ENCODE assay signal across 15 cellular contexts in the genomic region with DNA sequence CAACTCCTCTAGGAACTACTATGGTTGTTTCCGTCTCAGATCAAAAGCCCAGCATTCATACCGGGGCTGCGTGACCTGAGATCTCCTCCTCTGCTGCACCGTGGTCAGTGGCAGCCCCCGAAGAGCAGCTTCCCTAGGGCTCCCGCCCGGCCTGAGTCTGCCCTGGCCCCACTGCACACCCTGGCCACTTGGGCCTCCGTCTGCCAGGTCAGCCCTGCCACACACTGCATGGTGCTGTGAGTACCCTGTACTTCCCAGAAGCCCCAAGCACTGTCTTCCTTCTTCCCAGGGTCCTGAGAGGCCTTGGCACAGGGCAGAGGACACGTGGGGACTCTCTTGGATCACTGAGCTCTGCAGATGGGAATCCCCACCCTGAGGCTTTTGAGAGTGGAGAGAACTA.
DNase-seq lines count a peak whose midpoint lies in the region; ATAC-seq and TF ChIP-seq lines count a peak whose summit lies in the region.
"Had no signal": no experiment of that assay in that cellular context is flagged by ENCODE, and none has a peak within 500 bp of the region (broad histone marks: within the 10 kb centered on the region; RNA-seq: fewer than 3 reads in every experiment).

No MANE protein-coding gene starts in this region.

- POLR2A ChIA-PET in SK-N-SH (lab: Yijun Ruan, JAX): no interaction called here

- H2AFZ ChIP-seq in SK-N-SH (ENCODE audit: low read depth): no peak overlapping the region

- 60% methylated on average over 2 of the region's 9 CpGs for WGBS in SK-N-SH (ENCODE audit: low lambda C conversion rate)

- H3K9ac ChIP-seq in SK-N-SH: no peak overlapping the region
- H3K9ac ChIP-seq: BLaER1 had no signal

- H3K79me2 ChIP-seq in SK-N-SH (ENCODE audit: insufficient read depth): no peaks in the 10 kb centered on the region

- ATAC-seq in SK-N-SH treated with all-trans-retinoic acid at 6 μM for 48 hours: no peak
- no peak for ATAC-seq in lower lobe of right lung
- ATAC-seq in GM18861 (IDR thresholded peaks at IDR 0.05; ENCODE audit: unreplicated experiment): no peak

- no peaks in the 10 kb centered on the region for H3K9me2 ChIP-seq in SK-N-SH

- intact Hi-C loops in lower lobe of right lung (cut with DNase I): no loop called here
- intact Hi-C loops in posterior vena cava (cut with DNase I): no loop called here

- no peaks in the 10 kb centered on the region for H3K36me3 ChIP-seq in SK-N-SH (replicated peaks in 1 of 2; ENCODE audit: control insufficient read depth in 1 of 2, insufficient read depth in 2 of 2, low read length in 1 of 2)
- H3K36me3 ChIP-seq in lower lobe of right lung: no peaks in the 10 kb centered on the region
- H3K36me3 ChIP-seq: BLaER1 had no signal

- DNase-seq in SK-N-SH (peak; percentile 26), lower lobe of right lung (peak; percentile 23), posterior vena cava (ENCODE audit: low spot score) (peak; percentile 51), AML-193 (lab: John Stamatoyannopoulos, UW) (no peak), NCI-H524 treated with DMSO at 0.1 percent for 48 hours (lab: John Stamatoyannopoulos, UW) (no peak)
- DNase-seq: Caco-2, DND-41, GDM1, HCEC 1CT, HFFc6, IMR-90 had no signal

- no peak for TF ChIP-seq EP300 in SK-N-SH (IDR thresholded peaks at IDR 0.05; ENCODE audit: borderline replicate concordance in 1 of 2, low read depth in 1 of 2, low read length in 1 of 2)

- H3K4me3 ChIP-seq in SK-N-SH (ENCODE audit: low read depth in 2 of 2, low read length in 1 of 2): no peak overlapping the region
- no peak overlapping the region for H3K4me3 ChIP-seq in lower lobe of right lung
- H3K4me3 ChIP-seq: BLaER1 had no signal

- no peaks in the 10 kb centered on the region for H3K27me3 ChIP-seq in SK-N-SH (ENCODE audit: insufficient read depth)
- peaks cover 11% of the 10 kb centered on the region for H3K27me3 ChIP-seq in lower lobe of right lung (ENCODE audit: low read depth)
- H3K27me3 ChIP-seq: BLaER1 had no signal

- TF ChIP-seq CTCF in SK-N-SH (IDR thresholded peaks at IDR 0.05) (no peak), lower lobe of right lung (IDR thresholded peaks at IDR 0.05) (no peak)

- no peak overlapping the region for H3K4me2 ChIP-seq in SK-N-SH
- H3K4me2 ChIP-seq: BLaER1 had no signal

- CTCF ChIA-PET in SK-N-SH (lab: Yijun Ruan, JAX): interaction anchor here (1.2 to 2.6 kb wide), 5 partner anchors 83 to 121 kb away, joined by 3 to 12 read pairs (median 5); no protein-coding TSS in a partner anchor

- no peaks in the 10 kb centered on the region for H4K20me1 ChIP-seq in SK-N-SH (ENCODE audit: insufficient read depth)
- H4K20me1 ChIP-seq: BLaER1 had no signal

- no peaks in the 10 kb centered on the region for H3F3A ChIP-seq in SK-N-SH (replicated peaks; ENCODE audit: insufficient read depth)

- no peaks in the 10 kb centered on the region for H3K9me3 ChIP-seq in SK-N-SH
- H3K9me3 ChIP-seq in lower lobe of right lung: no peaks in the 10 kb centered on the region
- H3K9me3 ChIP-seq: Caco-2 had no signal

- no peak for TF ChIP-seq RAD21 in SK-N-SH (IDR thresholded peaks at IDR 0.05; ENCODE audit: low read length)

- peaks cover 0 to 45% of the 10 kb centered on the region in 2 experiments; a peak in 2 of 4 replicates for H3K4me1 ChIP-seq in SK-N-SH (ENCODE audit: control insufficient read depth in 1 of 2, insufficient read depth in 2 of 2, low read depth in 1 of 2, low read length in 1 of 2)
- no peaks in the 10 kb centered on the region for H3K4me1 ChIP-seq in lower lobe of right lung
- H3K4me1 ChIP-seq: Caco-2 had no signal

- H3K27ac ChIP-seq in SK-N-SH (ENCODE audit: low read depth in 2 of 2, low read length in 1 of 2) (no peak overlapping the region), lower lobe of right lung (no peak overlapping the region)
- H3K27ac ChIP-seq: 22Rv1 had no signal

TF ChIP-seq in SK-N-SH, 30 proteins besides CTCF, POLR2A, EP300 and RAD21:
- TF ChIP-seq, protein P1, sequence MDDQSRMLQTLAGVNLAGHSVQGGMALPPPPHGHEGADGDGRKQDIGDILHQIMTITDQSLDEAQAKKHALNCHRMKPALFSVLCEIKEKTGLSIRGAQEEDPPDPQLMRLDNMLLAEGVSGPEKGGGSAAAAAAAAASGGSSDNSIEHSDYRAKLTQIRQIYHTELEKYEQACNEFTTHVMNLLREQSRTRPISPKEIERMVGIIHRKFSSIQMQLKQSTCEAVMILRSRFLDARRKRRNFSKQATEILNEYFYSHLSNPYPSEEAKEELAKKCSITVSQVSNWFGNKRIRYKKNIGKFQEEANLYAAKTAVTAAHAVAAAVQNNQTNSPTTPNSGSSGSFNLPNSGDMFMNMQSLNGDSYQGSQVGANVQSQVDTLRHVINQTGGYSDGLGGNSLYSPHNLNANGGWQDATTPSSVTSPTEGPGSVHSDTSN (IDR thresholded peaks at IDR 0.05): no peak
- no peak for TF ChIP-seq NRF1 (IDR thresholded peaks at IDR 0.05; ENCODE audit: low read depth, low read length)
- TF ChIP-seq IRF3 (IDR thresholded peaks at IDR 0.05; ENCODE audit: low read depth, low read length): no peak
- TF ChIP-seq CHD2 (IDR thresholded peaks at IDR 0.05; ENCODE audit: low read length, partially characterized antibody): no peak
- TF ChIP-seq FOSL2 (IDR thresholded peaks at IDR 0.05; ENCODE audit: borderline replicate concordance, low read depth): no peak
- TF ChIP-seq SIN3A (IDR thresholded peaks at IDR 0.05; ENCODE audit: borderline replicate concordance, low read depth, low read length): no peak
- TF ChIP-seq MXI1 (IDR thresholded peaks at IDR 0.05; ENCODE audit: low read depth, low read length): no peak
- TF ChIP-seq NFIC (IDR thresholded peaks at IDR 0.05; ENCODE audit: borderline replicate concordance): no peak
- TF ChIP-seq EZH2phosphoT487 (IDR thresholded peaks at IDR 0.05; ENCODE audit: borderline replicate concordance, low read depth): no peak
- TF ChIP-seq MEF2A (IDR thresholded peaks at IDR 0.05; ENCODE audit: borderline replicate concordance, low read depth): no peak
TF ChIP-seq in SK-N-SH: peak in this region for 0.

TF ChIP-seq in SK-N-SH treated with all-trans-retinoic acid at 6 μM for 48 hours, 23 proteins besides CTCF, POLR2A, EP300 and RAD21 (continues in another document):
- TF ChIP-seq ESRRG (CRISPR knock-in tag; IDR thresholded peaks at IDR 0.05) (no peak), ARNTL (CRISPR knock-in tag; IDR thresholded peaks at IDR 0.05; ENCODE audit: borderline replicate concordance, low read depth) (no peak), ZC3H10 (CRISPR knock-in tag; IDR thresholded peaks at IDR 0.05) (no peak), ZNF8 (CRISPR knock-in tag; IDR thresholded peaks at IDR 0.05) (no peak), ISL1 (CRISPR knock-in tag; IDR thresholded peaks at IDR 0.05) (no peak), BACH2 (CRISPR knock-in tag; IDR thresholded peaks at IDR 0.05; ENCODE audit: borderline replicate concordance) (no peak), CREB5 (CRISPR knock-in tag; IDR thresholded peaks at IDR 0.05; ENCODE audit: low read depth) (no peak), ZFP30 (CRISPR knock-in tag; IDR thresholded peaks at IDR 0.05) (no peak), TCF4 (CRISPR knock-in tag; IDR thresholded peaks at IDR 0.05; ENCODE audit: borderline replicate concordance) (no peak), GLIS3 (CRISPR knock-in tag; IDR thresholded peaks at IDR 0.05) (no peak), PPARA (CRISPR knock-in tag; IDR thresholded peaks at IDR 0.05; ENCODE audit: borderline replicate concordance) (no peak), CSDC2 (CRISPR knock-in tag; IDR thresholded peaks at IDR 0.05) (no peak), ZNF70 (CRISPR knock-in tag; IDR thresholded peaks at IDR 0.05) (no peak)
- TF ChIP-seq, protein P2, sequence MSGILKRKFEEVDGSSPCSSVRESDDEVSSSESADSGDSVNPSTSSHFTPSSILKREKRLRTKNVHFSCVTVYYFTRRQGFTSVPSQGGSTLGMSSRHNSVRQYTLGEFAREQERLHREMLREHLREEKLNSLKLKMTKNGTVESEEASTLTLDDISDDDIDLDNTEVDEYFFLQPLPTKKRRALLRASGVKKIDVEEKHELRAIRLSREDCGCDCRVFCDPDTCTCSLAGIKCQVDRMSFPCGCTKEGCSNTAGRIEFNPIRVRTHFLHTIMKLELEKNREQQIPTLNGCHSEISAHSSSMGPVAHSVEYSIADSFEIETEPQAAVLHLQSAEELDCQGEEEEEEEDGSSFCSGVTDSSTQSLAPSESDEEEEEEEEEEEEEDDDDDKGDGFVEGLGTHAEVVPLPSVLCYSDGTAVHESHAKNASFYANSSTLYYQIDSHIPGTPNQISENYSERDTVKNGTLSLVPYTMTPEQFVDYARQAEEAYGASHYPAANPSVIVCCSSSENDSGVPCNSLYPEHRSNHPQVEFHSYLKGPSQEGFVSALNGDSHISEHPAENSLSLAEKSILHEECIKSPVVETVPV (CRISPR knock-in tag; IDR thresholded peaks at IDR 0.05): no peak
- TF ChIP-seq, protein P3, sequence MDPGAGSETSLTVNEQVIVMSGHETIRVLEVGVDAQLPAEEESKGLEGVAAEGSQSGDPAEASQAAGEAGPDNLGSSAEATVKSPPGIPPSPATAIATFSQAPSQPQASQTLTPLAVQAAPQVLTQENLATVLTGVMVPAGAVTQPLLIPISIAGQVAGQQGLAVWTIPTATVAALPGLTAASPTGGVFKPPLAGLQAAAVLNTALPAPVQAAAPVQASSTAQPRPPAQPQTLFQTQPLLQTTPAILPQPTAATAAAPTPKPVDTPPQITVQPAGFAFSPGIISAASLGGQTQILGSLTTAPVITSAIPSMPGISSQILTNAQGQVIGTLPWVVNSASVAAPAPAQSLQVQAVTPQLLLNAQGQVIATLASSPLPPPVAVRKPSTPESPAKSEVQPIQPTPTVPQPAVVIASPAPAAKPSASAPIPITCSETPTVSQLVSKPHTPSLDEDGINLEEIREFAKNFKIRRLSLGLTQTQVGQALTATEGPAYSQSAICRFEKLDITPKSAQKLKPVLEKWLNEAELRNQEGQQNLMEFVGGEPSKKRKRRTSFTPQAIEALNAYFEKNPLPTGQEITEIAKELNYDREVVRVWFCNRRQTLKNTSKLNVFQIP (CRISPR knock-in tag; IDR thresholded peaks at IDR 0.05; ENCODE audit: borderline replicate concordance, low read depth): no peak

Comparison
In these comparisons a context has a peak if more than half of its experiments do, and no peak if none do; other contexts are left out.
1. DNase-seq: peak in SK-N-SH (single experiment), lower lobe of right lung (single experiment) and posterior vena cava (single experiment); none in AML-193 (0 of 2) and NCI-H524 treated with DMSO at 0.1 percent for 48 hours (single experiment).